ENCODE assay signal across 19 cellular contexts in genomic region chr12:12853435-12853834, GRCh38.
"Had no signal": no experiment of that assay in that cellular context is flagged by ENCODE, and none has a peak within 500 bp of the region (broad histone marks: within the 10 kb centered on the region; RNA-seq: fewer than 3 reads in every experiment).

No MANE protein-coding gene starts in this region.

- H2AFZ ChIP-seq: hepatocyte had no signal

- DNase-seq: colonic mucosa; cortex of kidney; effector CD4-positive, alpha-beta T cell; effector memory CD4-positive, alpha-beta T cell; foreskin keratinocyte; heart left ventricle; hypothalamus; immature natural killer cell; islet precursor cell; kidney; kidney glomerular epithelial cell; left lung; left ventricle myocardium superior; lower lobe of right lung; mesenchymal stem cell; naive thymus-derived CD4-positive, alpha-beta T cell had no signal

- H3K79me2 ChIP-seq: hepatocyte had no signal

- ATAC-seq: foreskin keratinocyte; gastroesophageal sphincter; heart left ventricle; left lung; left ventricle myocardium superior; lower lobe of right lung; naive thymus-derived CD4-positive, alpha-beta T cell had no signal

- H3K36me3 ChIP-seq: colonic mucosa, esophagus muscularis mucosa, gastroesophageal sphincter, heart left ventricle, left lung, lower lobe of right lung had no signal

- H3K27ac ChIP-seq: colonic mucosa, esophagus muscularis mucosa, foreskin keratinocyte, gastroesophageal sphincter, heart left ventricle, hepatocyte, left lung, lower lobe of right lung had no signal

- H3K4me2 ChIP-seq: hepatocyte had no signal

- H3K27me3 ChIP-seq: colonic mucosa, esophagus muscularis mucosa, foreskin keratinocyte, gastroesophageal sphincter, heart left ventricle, hepatocyte, left lung had no signal

- H3K9me3 ChIP-seq: colonic mucosa, esophagus muscularis mucosa, gastroesophageal sphincter, heart left ventricle, left lung, lower lobe of right lung had no signal

- H3K4me3 ChIP-seq: colonic mucosa, esophagus muscularis mucosa, gastroesophageal sphincter, heart left ventricle, hepatocyte, left lung, lower lobe of right lung had no signal

- H3K4me1 ChIP-seq: colonic mucosa, esophagus muscularis mucosa, foreskin keratinocyte, gastroesophageal sphincter, heart left ventricle, left lung, lower lobe of right lung had no signal
